ENCODE assay signal across 1 cellular context in the genomic region with DNA sequence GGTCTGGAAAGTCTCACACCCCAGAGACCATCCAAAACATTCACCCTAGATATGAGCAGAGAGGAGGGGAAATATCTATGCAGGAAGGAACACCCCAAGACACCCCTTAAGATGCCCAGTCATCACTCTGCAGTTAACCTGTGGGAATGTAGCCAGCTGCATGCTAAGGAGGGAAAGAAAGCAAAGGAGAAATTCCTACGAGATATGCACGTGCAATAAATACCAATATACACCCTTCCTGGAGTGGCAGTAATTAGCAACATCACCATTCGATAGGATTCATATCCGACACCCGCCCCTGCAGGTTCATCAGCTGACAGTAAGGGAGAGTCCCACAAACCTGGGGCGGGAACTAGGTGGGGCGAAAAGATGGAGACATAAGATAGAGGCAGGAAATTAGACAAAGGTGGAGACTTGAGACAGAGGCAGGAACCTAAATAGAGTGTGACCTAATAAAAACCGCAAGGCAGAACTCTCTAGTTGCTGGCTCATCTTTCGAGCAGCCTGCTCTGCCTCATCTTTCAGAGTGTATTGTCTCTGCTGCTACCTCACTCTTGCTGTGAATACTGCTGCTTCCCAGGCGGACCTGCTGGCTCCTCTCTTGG.
TF ChIP-seq lines count a peak whose summit lies in the region.

No MANE protein-coding gene starts in this region.

TF ChIP-seq in HepG2, 621 proteins besides CTCF, POLR2A, EP300 and RAD21 (continued from another document):
- TF ChIP-seq, protein P1, sequence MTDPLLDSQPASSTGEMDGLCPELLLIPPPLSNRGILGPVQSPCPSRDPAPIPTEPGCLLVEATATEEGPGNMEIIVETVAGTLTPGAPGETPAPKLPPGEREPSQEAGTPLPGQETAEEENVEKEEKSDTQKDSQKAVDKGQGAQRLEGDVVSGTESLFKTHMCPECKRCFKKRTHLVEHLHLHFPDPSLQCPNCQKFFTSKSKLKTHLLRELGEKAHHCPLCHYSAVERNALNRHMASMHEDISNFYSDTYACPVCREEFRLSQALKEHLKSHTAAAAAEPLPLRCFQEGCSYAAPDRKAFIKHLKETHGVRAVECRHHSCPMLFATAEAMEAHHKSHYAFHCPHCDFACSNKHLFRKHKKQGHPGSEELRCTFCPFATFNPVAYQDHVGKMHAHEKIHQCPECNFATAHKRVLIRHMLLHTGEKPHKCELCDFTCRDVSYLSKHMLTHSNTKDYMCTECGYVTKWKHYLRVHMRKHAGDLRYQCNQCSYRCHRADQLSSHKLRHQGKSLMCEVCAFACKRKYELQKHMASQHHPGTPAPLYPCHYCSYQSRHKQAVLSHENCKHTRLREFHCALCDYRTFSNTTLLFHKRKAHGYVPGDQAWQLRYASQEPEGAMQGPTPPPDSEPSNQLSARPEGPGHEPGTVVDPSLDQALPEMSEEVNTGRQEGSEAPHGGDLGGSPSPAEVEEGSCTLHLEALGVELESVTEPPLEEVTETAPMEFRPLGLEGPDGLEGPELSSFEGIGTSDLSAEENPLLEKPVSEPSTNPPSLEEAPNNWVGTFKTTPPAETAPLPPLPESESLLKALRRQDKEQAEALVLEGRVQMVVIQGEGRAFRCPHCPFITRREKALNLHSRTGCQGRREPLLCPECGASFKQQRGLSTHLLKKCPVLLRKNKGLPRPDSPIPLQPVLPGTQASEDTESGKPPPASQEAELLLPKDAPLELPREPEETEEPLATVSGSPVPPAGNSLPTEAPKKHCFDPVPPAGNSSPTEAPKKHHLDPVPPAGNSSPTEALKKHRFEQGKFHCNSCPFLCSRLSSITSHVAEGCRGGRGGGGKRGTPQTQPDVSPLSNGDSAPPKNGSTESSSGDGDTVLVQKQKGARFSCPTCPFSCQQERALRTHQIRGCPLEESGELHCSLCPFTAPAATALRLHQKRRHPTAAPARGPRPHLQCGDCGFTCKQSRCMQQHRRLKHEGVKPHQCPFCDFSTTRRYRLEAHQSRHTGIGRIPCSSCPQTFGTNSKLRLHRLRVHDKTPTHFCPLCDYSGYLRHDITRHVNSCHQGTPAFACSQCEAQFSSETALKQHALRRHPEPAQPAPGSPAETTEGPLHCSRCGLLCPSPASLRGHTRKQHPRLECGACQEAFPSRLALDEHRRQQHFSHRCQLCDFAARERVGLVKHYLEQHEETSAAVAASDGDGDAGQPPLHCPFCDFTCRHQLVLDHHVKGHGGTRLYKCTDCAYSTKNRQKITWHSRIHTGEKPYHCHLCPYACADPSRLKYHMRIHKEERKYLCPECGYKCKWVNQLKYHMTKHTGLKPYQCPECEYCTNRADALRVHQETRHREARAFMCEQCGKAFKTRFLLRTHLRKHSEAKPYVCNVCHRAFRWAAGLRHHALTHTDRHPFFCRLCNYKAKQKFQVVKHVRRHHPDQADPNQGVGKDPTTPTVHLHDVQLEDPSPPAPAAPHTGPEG (CRISPR knock-in tag; IDR thresholded peaks at IDR 0.05), result no peak
- TF ChIP-seq ETV6 (CRISPR knock-in tag; conservative IDR thresholded peaks at IDR 0.05) (no peak), ESRRA (CRISPR knock-in tag; IDR thresholded peaks at IDR 0.05; ENCODE audit: low read depth) (no peak), ZNF235 (CRISPR knock-in tag; IDR thresholded peaks at IDR 0.05; ENCODE audit: borderline replicate concordance) (no peak), ZNF496 (CRISPR knock-in tag; IDR thresholded peaks at IDR 0.05; ENCODE audit: insufficient replicate concordance) (no peak), SOX6 (IDR thresholded peaks at IDR 0.05) (no peak), SOX6 (CRISPR knock-in tag; IDR thresholded peaks at IDR 0.05) (no peak), HNRNPUL1 (IDR thresholded peaks at IDR 0.05; ENCODE audit: low read depth, low read length) (no peak), FLYWCH1 (CRISPR knock-in tag; IDR thresholded peaks at IDR 0.05) (no peak), ZNF30 (CRISPR knock-in tag; IDR thresholded peaks at IDR 0.05) (no peak), POLR2AphosphoS5 (IDR thresholded peaks at IDR 0.05; ENCODE audit: low read depth, low read length) (no peak), TBX3 (IDR thresholded peaks at IDR 0.05; ENCODE audit: borderline replicate concordance) (no peak), HNF4A (CRISPR knock-in tag; IDR thresholded peaks at IDR 0.05) (no peak)
- TF ChIP-seq, protein P2, sequence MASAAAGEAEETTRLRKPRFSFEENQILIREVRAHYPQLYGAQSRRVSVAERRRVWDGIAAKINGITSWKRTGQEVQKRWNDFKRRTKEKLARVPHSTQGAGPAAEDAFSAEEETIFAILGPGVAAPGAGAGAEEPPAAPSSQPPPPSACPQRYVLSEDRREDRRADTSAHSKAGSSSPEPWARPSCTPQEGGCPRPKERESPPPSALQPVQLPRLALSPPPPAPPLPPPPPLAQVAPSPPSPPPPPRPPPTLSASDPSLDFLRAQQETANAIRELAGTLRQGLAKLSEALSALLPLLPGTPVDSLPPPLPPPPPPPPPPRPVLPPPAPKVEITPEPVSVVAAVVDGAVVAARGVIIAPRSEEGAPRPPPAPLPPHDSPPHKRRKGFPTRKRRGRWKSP (CRISPR knock-in tag; IDR thresholded peaks at IDR 0.05), result no peak
- TF ChIP-seq, protein P3, sequence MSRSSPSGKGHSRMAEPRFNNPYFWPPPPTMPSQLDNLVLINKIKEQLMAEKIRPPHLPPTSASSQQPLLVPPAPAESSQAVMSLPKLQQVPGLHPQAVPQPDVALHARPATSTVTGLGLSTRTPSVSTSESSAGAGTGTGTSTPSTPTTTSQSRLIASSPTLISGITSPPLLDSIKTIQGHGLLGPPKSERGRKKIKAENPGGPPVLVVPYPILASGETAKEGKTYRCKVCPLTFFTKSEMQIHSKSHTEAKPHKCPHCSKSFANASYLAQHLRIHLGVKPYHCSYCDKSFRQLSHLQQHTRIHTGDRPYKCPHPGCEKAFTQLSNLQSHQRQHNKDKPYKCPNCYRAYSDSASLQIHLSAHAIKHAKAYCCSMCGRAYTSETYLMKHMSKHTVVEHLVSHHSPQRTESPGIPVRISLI (CRISPR knock-in tag; IDR thresholded peaks at IDR 0.05; ENCODE audit: borderline replicate concordance), result no peak
- TF ChIP-seq, protein P4, sequence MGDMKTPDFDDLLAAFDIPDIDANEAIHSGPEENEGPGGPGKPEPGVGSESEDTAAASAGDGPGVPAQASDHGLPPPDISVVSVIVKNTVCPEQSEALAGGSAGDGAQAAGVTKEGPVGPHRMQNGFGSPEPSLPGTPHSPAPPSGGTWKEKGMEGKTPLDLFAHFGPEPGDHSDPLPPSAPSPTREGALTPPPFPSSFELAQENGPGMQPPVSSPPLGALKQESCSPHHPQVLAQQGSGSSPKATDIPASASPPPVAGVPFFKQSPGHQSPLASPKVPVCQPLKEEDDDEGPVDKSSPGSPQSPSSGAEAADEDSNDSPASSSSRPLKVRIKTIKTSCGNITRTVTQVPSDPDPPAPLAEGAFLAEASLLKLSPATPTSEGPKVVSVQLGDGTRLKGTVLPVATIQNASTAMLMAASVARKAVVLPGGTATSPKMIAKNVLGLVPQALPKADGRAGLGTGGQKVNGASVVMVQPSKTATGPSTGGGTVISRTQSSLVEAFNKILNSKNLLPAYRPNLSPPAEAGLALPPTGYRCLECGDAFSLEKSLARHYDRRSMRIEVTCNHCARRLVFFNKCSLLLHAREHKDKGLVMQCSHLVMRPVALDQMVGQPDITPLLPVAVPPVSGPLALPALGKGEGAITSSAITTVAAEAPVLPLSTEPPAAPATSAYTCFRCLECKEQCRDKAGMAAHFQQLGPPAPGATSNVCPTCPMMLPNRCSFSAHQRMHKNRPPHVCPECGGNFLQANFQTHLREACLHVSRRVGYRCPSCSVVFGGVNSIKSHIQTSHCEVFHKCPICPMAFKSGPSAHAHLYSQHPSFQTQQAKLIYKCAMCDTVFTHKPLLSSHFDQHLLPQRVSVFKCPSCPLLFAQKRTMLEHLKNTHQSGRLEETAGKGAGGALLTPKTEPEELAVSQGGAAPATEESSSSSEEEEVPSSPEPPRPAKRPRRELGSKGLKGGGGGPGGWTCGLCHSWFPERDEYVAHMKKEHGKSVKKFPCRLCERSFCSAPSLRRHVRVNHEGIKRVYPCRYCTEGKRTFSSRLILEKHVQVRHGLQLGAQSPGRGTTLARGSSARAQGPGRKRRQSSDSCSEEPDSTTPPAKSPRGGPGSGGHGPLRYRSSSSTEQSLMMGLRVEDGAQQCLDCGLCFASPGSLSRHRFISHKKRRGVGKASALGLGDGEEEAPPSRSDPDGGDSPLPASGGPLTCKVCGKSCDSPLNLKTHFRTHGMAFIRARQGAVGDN (CRISPR knock-in tag; IDR thresholded peaks at IDR 0.05), result no peak
